In genomic region chrX:9628779-9629493, GRCh38 we compare ENCODE assay signal across 2 cellular contexts.
TF ChIP-seq lines count a peak whose summit lies in the region.

No MANE protein-coding gene starts in this region.

TF ChIP-seq in A549, 52 proteins besides CTCF, POLR2A, EP300 and RAD21 (continued from another document):
- TF ChIP-seq, protein P1, sequence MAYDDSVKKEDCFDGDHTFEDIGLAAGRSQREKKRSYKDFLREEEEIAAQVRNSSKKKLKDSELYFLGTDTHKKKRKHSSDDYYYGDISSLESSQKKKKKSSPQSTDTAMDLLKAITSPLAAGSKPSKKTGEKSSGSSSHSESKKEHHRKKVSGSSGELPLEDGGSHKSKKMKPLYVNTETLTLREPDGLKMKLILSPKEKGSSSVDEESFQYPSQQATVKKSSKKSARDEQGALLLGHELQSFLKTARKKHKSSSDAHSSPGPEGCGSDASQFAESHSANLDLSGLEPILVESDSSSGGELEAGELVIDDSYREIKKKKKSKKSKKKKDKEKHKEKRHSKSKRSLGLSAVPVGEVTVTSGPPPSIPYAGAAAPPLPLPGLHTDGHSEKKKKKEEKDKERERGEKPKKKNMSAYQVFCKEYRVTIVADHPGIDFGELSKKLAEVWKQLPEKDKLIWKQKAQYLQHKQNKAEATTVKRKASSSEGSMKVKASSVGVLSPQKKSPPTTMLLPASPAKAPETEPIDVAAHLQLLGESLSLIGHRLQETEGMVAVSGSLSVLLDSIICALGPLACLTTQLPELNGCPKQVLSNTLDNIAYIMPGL (CRISPR knock-in tag; IDR thresholded peaks at IDR 0.05; ENCODE audit: borderline replicate concordance) = no peak
- TF ChIP-seq NR3C1 (IDR thresholded peaks at IDR 0.05) (no peak), ZNF302 (CRISPR knock-in tag; IDR thresholded peaks at IDR 0.05) (no peak), PHF8 (IDR thresholded peaks at IDR 0.05; ENCODE audit: borderline replicate concordance, low read depth) (no peak), HOXB5 (CRISPR knock-in tag; IDR thresholded peaks at IDR 0.05) (no peak), BHLHE40 (IDR thresholded peaks at IDR 0.05; ENCODE audit: low read depth, low read length) (no peak), SMC3 (IDR thresholded peaks at IDR 0.05) (no peak), ZC3H11A (IDR thresholded peaks at IDR 0.05) (no peak), NFE2L2 (conservative IDR thresholded peaks at IDR 0.05; ENCODE audit: low read length) (no peak), FOSL2 (IDR thresholded peaks at IDR 0.05) (no peak), FOSL2 (CRISPR knock-in tag; IDR thresholded peaks at IDR 0.05) (no peak), SREBF2 (IDR thresholded peaks at IDR 0.05) (no peak), RCOR1 (IDR thresholded peaks at IDR 0.05; ENCODE audit: low read depth, low read length) (no peak), JUN (IDR thresholded peaks at IDR 0.05) (no peak), HOXB13 (CRISPR knock-in tag; IDR thresholded peaks at IDR 0.05; ENCODE audit: low read depth) (no peak), CBX8 (IDR thresholded peaks at IDR 0.05) (no peak), EHMT2 (IDR thresholded peaks at IDR 0.05; ENCODE audit: low read depth) (no peak), JUNB (IDR thresholded peaks at IDR 0.05) (no peak), KDM5A (IDR thresholded peaks at IDR 0.05) (no peak)
- TF ChIP-seq, protein P2, sequence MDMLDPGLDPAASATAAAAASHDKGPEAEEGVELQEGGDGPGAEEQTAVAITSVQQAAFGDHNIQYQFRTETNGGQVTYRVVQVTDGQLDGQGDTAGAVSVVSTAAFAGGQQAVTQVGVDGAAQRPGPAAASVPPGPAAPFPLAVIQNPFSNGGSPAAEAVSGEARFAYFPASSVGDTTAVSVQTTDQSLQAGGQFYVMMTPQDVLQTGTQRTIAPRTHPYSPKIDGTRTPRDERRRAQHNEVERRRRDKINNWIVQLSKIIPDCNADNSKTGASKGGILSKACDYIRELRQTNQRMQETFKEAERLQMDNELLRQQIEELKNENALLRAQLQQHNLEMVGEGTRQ (IDR thresholded peaks at IDR 0.05) = no peak
TF ChIP-seq in A549: peak in this region for 0.

TF ChIP-seq in IMR-90, 13 proteins besides CTCF, POLR2A, EP300 and RAD21 (continued from another document):
- TF ChIP-seq MAZ (IDR thresholded peaks at IDR 0.05; ENCODE audit: borderline replicate concordance, low read depth, low read length) = no peak
